In genomic region chr1:241610056-241610815, GRCh38 we compare ENCODE assay signal across 11 cellular contexts. TPM values are rescaled to one million over a fixed set of nuclear protein-coding genes. Genes with fewer than 3 reads are reported as not detected.
DNase-seq lines count a peak whose midpoint lies in the region; ATAC-seq and TF ChIP-seq lines count a peak whose summit lies in the region.
"Had no signal": no experiment of that assay in that cellular context is flagged by ENCODE, and none has a peak within 500 bp of the region (broad histone marks: within the 10 kb centered on the region; RNA-seq: fewer than 3 reads in every experiment).

No MANE protein-coding gene starts in this region.

- H3K9me3 Mint-ChIP-seq in CD8-positive, alpha-beta memory T cell = no peaks in the 10 kb centered on the region
- H3K9me3 Mint-ChIP-seq in activated T-helper 2 cell treated with anti-CD3 and anti-CD28 coated beads, Interferon-gamma antibody, Interleukin-2, Interleukin-4, amounts not matched to agents 10 μg/mL and 5 μg/mL and 100 μg/mL, durations not matched to agents 14 hours and 24 hours and 36 hours = no peaks in the 10 kb centered on the region
- H3K9me3 Mint-ChIP-seq in stimulated activated naive CD8-positive, alpha-beta T cell treated with anti-CD3 and anti-CD28 coated beads, Interleukin-15, amount 100 ng/mL, for 72 hours = no peaks in the 10 kb centered on the region
- H3K9me3 Mint-ChIP-seq: nephron had no signal

- CTCF ChIA-PET in CD8-positive, alpha-beta memory T cell (lab: Charles Lee) = interaction anchor here (0.6 to 4.1 kb wide), 12 partner anchors 8 to 389 kb away, joined by 3 to 37 read pairs (median 4); partner anchors contain the start of gene MAP1LC3C

- H3K4me3 Mint-ChIP-seq in CD8-positive, alpha-beta memory T cell = no peak overlapping the region
- H3K4me3 Mint-ChIP-seq in activated T-helper 2 cell treated with anti-CD3 and anti-CD28 coated beads, Interferon-gamma antibody, Interleukin-2, Interleukin-4, amounts not matched to agents 10 μg/mL and 5 μg/mL and 100 μg/mL, durations not matched to agents 14 hours and 24 hours and 36 hours (ENCODE audit: low read depth) = no peak overlapping the region
- H3K4me3 Mint-ChIP-seq in stimulated activated naive CD8-positive, alpha-beta T cell treated with anti-CD3 and anti-CD28 coated beads, Interleukin-15, amount 100 ng/mL, for 72 hours = no peak overlapping the region
- H3K4me3 Mint-ChIP-seq: nephron had no signal

- peaks cover 0 to 1% of the 10 kb centered on the region in 2 donors for H3K27me3 Mint-ChIP-seq in CD8-positive, alpha-beta memory T cell
- no peaks in the 10 kb centered on the region for H3K27me3 Mint-ChIP-seq in activated T-helper 2 cell treated with anti-CD3 and anti-CD28 coated beads, Interferon-gamma antibody, Interleukin-2, Interleukin-4, amounts not matched to agents 10 μg/mL and 5 μg/mL and 100 μg/mL, durations not matched to agents 14 hours and 24 hours and 36 hours (ENCODE audit: low read depth)
- no peaks in the 10 kb centered on the region for H3K27me3 Mint-ChIP-seq in stimulated activated naive CD8-positive, alpha-beta T cell treated with anti-CD3 and anti-CD28 coated beads, Interleukin-15, amount 100 ng/mL, for 72 hours

- H3K36me3 ChIP-seq in SJSA1 (peaks cover 17% of the 10 kb centered on the region), hepatocyte (replicated peaks; ENCODE audit: insufficient read depth, low read depth) (no peaks in the 10 kb centered on the region)
- H3K36me3 ChIP-seq in CD8-positive, alpha-beta memory T cell (ENCODE audit: insufficient read depth, low read length) = no peaks in the 10 kb centered on the region
- H3K36me3 ChIP-seq: gastroesophageal sphincter had no signal

- H3K4me2 ChIP-seq in hepatocyte = peak overlapping the region; percentile 43

- H3K27me3 ChIP-seq in SJSA1 (replicated peaks) (no peaks in the 10 kb centered on the region), hepatocyte (no peaks in the 10 kb centered on the region)
- no peaks in the 10 kb centered on the region for H3K27me3 ChIP-seq in CD8-positive, alpha-beta memory T cell (ENCODE audit: insufficient read depth, low read length, poor library complexity, severe bottlenecking)
- H3K27me3 ChIP-seq: gastroesophageal sphincter had no signal

- H3K79me2 ChIP-seq in hepatocyte = no peaks in the 10 kb centered on the region

- H3K27ac Mint-ChIP-seq in CD8-positive, alpha-beta memory T cell = no peak overlapping the region
- H3K27ac Mint-ChIP-seq in activated T-helper 2 cell treated with anti-CD3 and anti-CD28 coated beads, Interferon-gamma antibody, Interleukin-2, Interleukin-4, amounts not matched to agents 10 μg/mL and 5 μg/mL and 100 μg/mL, durations not matched to agents 14 hours and 24 hours and 36 hours = no peak overlapping the region
- no peak overlapping the region for H3K27ac Mint-ChIP-seq in stimulated activated naive CD8-positive, alpha-beta T cell treated with anti-CD3 and anti-CD28 coated beads, Interleukin-15, amount 100 ng/mL, for 72 hours
- H3K27ac Mint-ChIP-seq: nephron had no signal

- WGBS in hepatocyte (ENCODE audit: low lambda C conversion rate, missing lambda C conversion rate) = 46% methylated on average over 8 of the region's 8 CpGs

- H3K9me2 ChIP-seq in hepatocyte (replicated peaks; ENCODE audit: insufficient read depth) = no peaks in the 10 kb centered on the region

- H3K9me3 ChIP-seq in SJSA1 (replicated peaks) (no peaks in the 10 kb centered on the region), hepatocyte (ENCODE audit: low read depth) (no peaks in the 10 kb centered on the region)
- H3K9me3 ChIP-seq in CD8-positive, alpha-beta memory T cell (ENCODE audit: low read length) = no peaks in the 10 kb centered on the region
- H3K9me3 ChIP-seq: gastroesophageal sphincter had no signal

- no peak for ATAC-seq in stimulated activated naive CD8-positive, alpha-beta T cell treated with anti-CD3 and anti-CD28 coated beads, Interleukin-15, amount 100 ng/mL, for 72 hours

- H3K27ac ChIP-seq in SJSA1 = no peak overlapping the region
- H3K27ac ChIP-seq in hepatocyte = no peak overlapping the region
- H3K27ac ChIP-seq in CD8-positive, alpha-beta memory T cell (ENCODE audit: low read depth, low read length) = no peak overlapping the region
- H3K27ac ChIP-seq: gastroesophageal sphincter had no signal

- DNase-seq in AG08396 (ENCODE audit: low spot score) (peak; percentile 18), NCI-H146 (lab: John Stamatoyannopoulos, UW) (peak; percentile 92), SJSA1 (ENCODE audit: low read depth in 1 of 2, low spot score in 2 of 2) (peak; percentile 54 to 62), hepatocyte (ENCODE audit: low spot score) (peak; percentile 27)
- DNase-seq in CD8-positive, alpha-beta memory T cell = no peak
- DNase-seq in stimulated activated naive CD4-positive, alpha-beta T cell treated with Interleukin-2 at 50 U/mL for 16 hours (lab: John Stamatoyannopoulos, UW) = no peak
- DNase-seq in activated T-helper 2 cell treated with anti-CD3 and anti-CD28 coated beads, Interferon-gamma antibody, Interleukin-2, Interleukin-4, amounts not matched to agents 10 μg/mL and 5 μg/mL and 100 μg/mL, durations not matched to agents 14 hours and 24 hours and 36 hours (ENCODE audit: low spot score) = no peak
- no peak for DNase-seq in stimulated activated naive CD8-positive, alpha-beta T cell treated with anti-CD3 and anti-CD28 coated beads, Interleukin-15, amount 100 ng/mL, for 72 hours

- POLR2A ChIA-PET in CD8-positive, alpha-beta memory T cell (lab: Charles Lee) = interaction anchor here (1.0 kb wide), 1 partner anchor 388 kb away, joined by 3 read pairs; no protein-coding TSS in a partner anchor

- H3K4me1 ChIP-seq in SJSA1 (replicated peaks) = peaks cover 68% of the 10 kb centered on the region
- peaks cover 17% of the 10 kb centered on the region for H3K4me1 ChIP-seq in hepatocyte (ENCODE audit: insufficient read depth)
- no peaks in the 10 kb centered on the region for H3K4me1 ChIP-seq in CD8-positive, alpha-beta memory T cell (ENCODE audit: insufficient read depth, low read length)
- H3K4me1 ChIP-seq: gastroesophageal sphincter had no signal

- H3K4me3 ChIP-seq in SJSA1 (no peak overlapping the region), hepatocyte (no peak overlapping the region)
- no peak overlapping the region for H3K4me3 ChIP-seq in CD8-positive, alpha-beta memory T cell (ENCODE audit: low read length)
- H3K4me3 ChIP-seq: gastroesophageal sphincter had no signal

- no peaks in the 10 kb centered on the region for H3K36me3 Mint-ChIP-seq in CD8-positive, alpha-beta memory T cell
- H3K36me3 Mint-ChIP-seq in activated T-helper 2 cell treated with anti-CD3 and anti-CD28 coated beads, Interferon-gamma antibody, Interleukin-2, Interleukin-4, amounts not matched to agents 10 μg/mL and 5 μg/mL and 100 μg/mL, durations not matched to agents 14 hours and 24 hours and 36 hours (ENCODE audit: low read depth) = no peaks in the 10 kb centered on the region

- no peaks in the 10 kb centered on the region for H4K20me1 ChIP-seq in hepatocyte (ENCODE audit: insufficient read depth, poor library complexity, severe bottlenecking)

- no peaks in the 10 kb centered on the region for H3K4me1 Mint-ChIP-seq in CD8-positive, alpha-beta memory T cell
- H3K4me1 Mint-ChIP-seq in activated T-helper 2 cell treated with anti-CD3 and anti-CD28 coated beads, Interferon-gamma antibody, Interleukin-2, Interleukin-4, amounts not matched to agents 10 μg/mL and 5 μg/mL and 100 μg/mL, durations not matched to agents 14 hours and 24 hours and 36 hours (ENCODE audit: low read depth) = peaks cover 22% of the 10 kb centered on the region
- peaks cover 7% of the 10 kb centered on the region for H3K4me1 Mint-ChIP-seq in stimulated activated naive CD8-positive, alpha-beta T cell treated with anti-CD3 and anti-CD28 coated beads, Interleukin-15, amount 100 ng/mL, for 72 hours
- H3K4me1 Mint-ChIP-seq: nephron had no signal

- intact Hi-C loops in activated T-helper 2 cell treated with anti-CD3 and anti-CD28 coated beads, Interferon-gamma antibody, Interleukin-2, Interleukin-4, amounts not matched to agents 10 μg/mL and 5 μg/mL and 100 μg/mL, durations not matched to agents 14 hours and 24 hours and 36 hours (cut with micrococcal nuclease) = loop anchor here (2.0 to 5.0 kb wide), 3 partner anchors 78 to 407 kb away; partner anchors contain the start of genes KMO and MAP1LC3C

- no peak for TF ChIP-seq CTCF in hepatocyte (IDR thresholded peaks at IDR 0.05; ENCODE audit: poor library complexity)

- H2AFZ ChIP-seq in hepatocyte = no peak overlapping the region

RNA-seq across cellular contexts. Expression of gene CHML, which starts 29.9 kb away (rescaled TPM):
- total RNA-seq in SJSA1 (2014; rRNA removed; shearing (Covaris generic)) = 22.0 and 39.7 TPM in 2 replicates
- total RNA-seq in hepatocyte = 20.9 and 21.1 TPM in 2 replicates
- 3.9 and 4.4 TPM in 2 replicates for polyA plus RNA-seq in hepatocyte
- total RNA-seq in CD8-positive, alpha-beta memory T cell = 10 to 100 TPM; 20.3 to 21.6 TPM
- 3.9 TPM for polyA plus RNA-seq in CD8-positive, alpha-beta memory T cell
- 18.7 and 20.2 TPM in 2 replicates for total RNA-seq in activated T-helper 2 cell treated with anti-CD3 and anti-CD28 coated beads, Interferon-gamma antibody, Interleukin-2, Interleukin-4, amounts not matched to agents 10 μg/mL and 5 μg/mL and 100 μg/mL, durations not matched to agents 14 hours and 24 hours and 36 hours

RNA-seq across cellular contexts. Expression of gene OPN3, which starts 29.9 kb away (rescaled TPM):
- total RNA-seq in SJSA1 (2014; rRNA removed; shearing (Covaris generic)) = 60.6 and 89.4 TPM in 2 replicates
- total RNA-seq in hepatocyte = 39.6 and 40.0 TPM in 2 replicates
- polyA plus RNA-seq in hepatocyte = 73.2 and 75.8 TPM in 2 replicates
- 1 to 10 TPM; 6.7 to 7.0 TPM for total RNA-seq in CD8-positive, alpha-beta memory T cell
- 17.6 TPM for polyA plus RNA-seq in CD8-positive, alpha-beta memory T cell
- 15.1 and 17.5 TPM in 2 replicates for total RNA-seq in activated T-helper 2 cell treated with anti-CD3 and anti-CD28 coated beads, Interferon-gamma antibody, Interleukin-2, Interleukin-4, amounts not matched to agents 10 μg/mL and 5 μg/mL and 100 μg/mL, durations not matched to agents 14 hours and 24 hours and 36 hours

RNA-seq across cellular contexts. Expression of gene WDR64, which starts 41.8 kb away (rescaled TPM):
- total RNA-seq in SJSA1 (2014; rRNA removed; shearing (Covaris generic)) = 0.24 TPM in 1 of 2 replicates, not detected in the other
- 0.07 TPM in 1 of 2 replicates, not detected in the other for total RNA-seq in hepatocyte
- polyA plus RNA-seq in hepatocyte = not detected in 2 replicates
- not detected for total RNA-seq in CD8-positive, alpha-beta memory T cell
- polyA plus RNA-seq in CD8-positive, alpha-beta memory T cell = 0.48 TPM
- not detected in 2 replicates for total RNA-seq in activated T-helper 2 cell treated with anti-CD3 and anti-CD28 coated beads, Interferon-gamma antibody, Interleukin-2, Interleukin-4, amounts not matched to agents 10 μg/mL and 5 μg/mL and 100 μg/mL, durations not matched to agents 14 hours and 24 hours and 36 hours
- total RNA-seq: urinary bladder had no signal

Comparison
In these comparisons a context has a peak if more than half of its experiments do, and no peak if none do; other contexts are left out.
1. DNase-seq: peak in AG08396 (single experiment), NCI-H146 (single experiment), SJSA1 (2 of 2) and hepatocyte (single experiment); none in CD8-positive, alpha-beta memory T cell (0 of 5), stimulated activated naive CD4-positive, alpha-beta T cell treated with Interleukin-2 at 50 U/mL for 16 hours (single experiment), activated T-helper 2 cell treated with anti-CD3 and anti-CD28 coated beads, Interferon-gamma antibody, Interleukin-2, Interleukin-4, amounts not matched to agents 10 μg/mL and 5 μg/mL and 100 μg/mL, durations not matched to agents 14 hours and 24 hours and 36 hours (single experiment) and stimulated activated naive CD8-positive, alpha-beta T cell treated with anti-CD3 and anti-CD28 coated beads, Interleukin-15, amount 100 ng/mL, for 72 hours (0 of 2).